ENCODE assay signal across 7 cellular contexts in genomic region chr11:79311461-79311860, GRCh38.
"Had no signal": no experiment of that assay in that cellular context is flagged by ENCODE, and none has a peak within 500 bp of the region (broad histone marks: within the 10 kb centered on the region; RNA-seq: fewer than 3 reads in every experiment).

No MANE protein-coding gene starts in this region.

- H2AFZ ChIP-seq: GM23338 had no signal

- H3K27ac ChIP-seq: HL-60 had no signal

- DNase-seq: H9, HCEC 1CT, HFFc6, KBM-7 had no signal

- H3K4me3 ChIP-seq: GM23338 had no signal

- ATAC-seq: GM23338, HepG2 had no signal

- H3K4me2 ChIP-seq: GM23338 had no signal
